ENCODE assay signal across 27 cellular contexts in the genomic region with DNA sequence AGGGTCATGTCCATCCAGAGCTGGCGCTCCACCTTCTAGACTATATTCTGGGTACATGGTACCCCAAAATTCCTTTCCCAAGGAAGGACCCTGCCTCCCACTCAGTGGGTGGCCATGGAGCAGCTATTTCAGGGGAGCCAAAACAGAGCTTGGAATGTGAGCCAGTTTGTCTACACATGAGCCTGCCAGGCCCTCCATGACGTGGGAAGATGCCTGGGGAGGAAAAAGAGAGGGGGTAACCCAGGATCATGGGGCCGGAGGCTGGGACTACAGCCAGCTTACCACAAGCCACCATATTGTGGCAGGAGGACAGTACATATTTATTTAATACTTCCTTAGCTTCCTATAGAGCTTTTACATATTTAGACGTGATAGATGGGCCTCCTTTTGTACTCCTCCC.
"Had no signal": no experiment of that assay in that cellular context is flagged by ENCODE, and none has a peak within 500 bp of the region (broad histone marks: within the 10 kb centered on the region; RNA-seq: fewer than 3 reads in every experiment).

No MANE protein-coding gene starts in this region.

- H3K9ac ChIP-seq: SK-N-SH had no signal

- H3K27ac ChIP-seq: body of pancreas, breast epithelium, SJSA1 had no signal

- H3K9me3 ChIP-seq: body of pancreas, breast epithelium, Peyer's patch, SK-N-SH had no signal

- DNase-seq: activated CD4-positive, alpha-beta T cell treated with anti-CD3 and anti-CD28 coated beads, Interleukin-2, amount 10 ng/mL, durations not matched to agents 24 days and 14 days; activated CD4-positive, alpha-beta T cell treated with anti-CD3 and anti-CD28 coated beads, Interleukin-2, amount 50 U/mL, for 4 hours; activated CD8-positive, alpha-beta T cell treated with anti-CD3 and anti-CD28 coated beads, Interleukin-2, amount 10 ng/mL, durations not matched to agents 7 days and 5 days; activated gamma-delta T cell; activated naive CD4-positive, alpha-beta T cell treated with Interleukin-2 at 50 U/mL for 16 hours; activated naive CD8-positive, alpha-beta T cell treated with anti-CD3 and anti-CD28 coated beads, Interleukin-2, amount 10 ng/mL, durations not matched to agents 7 days and 5 days; activated T-cell treated with anti-CD3 and anti-CD28 coated beads, Interleukin-2, amount 50 U/mL, for 24 hours; body of pancreas; Karpas-422; KBM-7; NCI-H1048; NCI-H1105 treated with DMSO at 0.1 percent for 48 hours; NCI-H1694; NCI-H1930; NCI-H2081 treated with DMSO at 0.1 percent for 48 hours; NCI-H345; NCI-H510A; NCI-H526; NCI-H748 treated with DMSO at 0.1 percent for 48 hours; NK-92 treated with Interleukin-12 subunit alpha and Interleukin-12 subunit beta, amount 100 ng/mL, for 24 hours; PC-3; Peyer's patch; RPMI8226; SHP77 treated with DMSO at 0.1 percent for 48 hours; SK-N-SH had no signal

- H3K4me2 ChIP-seq: SK-N-SH had no signal

- H3K4me1 ChIP-seq: body of pancreas, breast epithelium, Peyer's patch had no signal

- H3K36me3 ChIP-seq: breast epithelium, Peyer's patch, SJSA1 had no signal

- H3K27me3 ChIP-seq: body of pancreas, breast epithelium, Peyer's patch, SJSA1 had no signal

- H3K4me3 ChIP-seq: body of pancreas, breast epithelium, Peyer's patch, SJSA1 had no signal

- ATAC-seq: activated CD8-positive, alpha-beta T cell treated with anti-CD3 and anti-CD28 coated beads, Interleukin-2, amount 10 ng/mL, durations not matched to agents 7 days and 5 days; body of pancreas; PC-3 had no signal
